ENCODE assay signal across 32 cellular contexts in the genomic region with DNA sequence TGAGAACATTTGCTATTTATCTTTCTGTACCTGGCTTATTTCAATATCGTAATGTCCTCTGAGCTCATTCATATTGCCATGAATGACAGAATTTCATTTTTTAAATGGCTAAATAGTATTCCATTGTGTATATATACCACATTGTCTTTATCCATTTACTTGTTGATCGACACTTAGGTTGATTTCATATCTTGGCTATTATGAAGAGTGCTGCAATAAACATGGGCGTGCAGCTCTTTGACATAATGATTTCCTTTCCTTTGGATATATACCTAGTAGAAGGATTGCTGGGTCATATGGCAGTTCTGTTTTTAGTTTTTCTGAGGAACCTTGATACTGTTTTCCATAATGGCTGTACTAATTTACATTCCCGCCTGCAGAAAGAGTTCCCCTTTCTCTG. TPM values are rescaled to one million over a fixed set of nuclear protein-coding genes. Genes with fewer than 3 reads are reported as not detected.
"Had no signal": no experiment of that assay in that cellular context is flagged by ENCODE, and none has a peak within 500 bp of the region (broad histone marks: within the 10 kb centered on the region; RNA-seq: fewer than 3 reads in every experiment).

No MANE protein-coding gene starts in this region.

- DNase-seq: activated CD4-positive, alpha-beta memory T cell treated with anti-CD3 and anti-CD28 coated beads, Interleukin-2, amount 10 ng/mL, durations not matched to agents 7 days and 5 days; activated CD4-positive, alpha-beta T cell treated with anti-CD3 and anti-CD28 coated beads for 1 hour; activated CD4-positive, alpha-beta T cell treated with anti-CD3 and anti-CD28 coated beads for 4 hours; activated CD4-positive, alpha-beta T cell treated with anti-CD3 and anti-CD28 coated beads, Interleukin-2, amount 10 ng/mL, durations not matched to agents 7 days and 5 days; activated CD4-positive, alpha-beta T cell treated with anti-CD3 and anti-CD28 coated beads, Interleukin-2, amount 50 U/mL, for 4 hours; activated CD8-positive, alpha-beta memory T cell treated with anti-CD3 and anti-CD28 coated beads, Interleukin-2, amount 50 U/mL, for 48 hours; activated gamma-delta T cell; activated naive CD4-positive, alpha-beta T cell; activated naive CD4-positive, alpha-beta T cell treated with anti-CD3 and anti-CD28 coated beads, Interleukin-2, amount 10 ng/mL, durations not matched to agents 7 days and 5 days; activated naive CD8-positive, alpha-beta T cell treated with anti-CD3 and anti-CD28 coated beads, Interleukin-2, amount 10 ng/mL, durations not matched to agents 7 days and 5 days; activated T-cell treated with anti-CD3 and anti-CD28 coated beads for 4 hours; activated T-cell treated with anti-CD3 and anti-CD28 coated beads, Interleukin-2, amount 50 U/mL, for 24 hours; activated T-cell treated with anti-CD3 and anti-CD28 coated beads, Interleukin-2, amount 50 U/mL, for 72 hours; central memory CD4-positive, alpha-beta T cell; cerebellar nuclear complex; colonic mucosa; effector CD8-positive, alpha-beta T cell; esophagus squamous epithelium; foreskin melanocyte; T-helper 2 cell had no signal

- H3K4me1 ChIP-seq: ascending aorta, breast epithelium, colonic mucosa, esophagus squamous epithelium, gastroesophageal sphincter had no signal

- H3K27me3 ChIP-seq: ascending aorta, breast epithelium, cardiac muscle cell, colonic mucosa, esophagus squamous epithelium, gastroesophageal sphincter had no signal

- H3K27ac ChIP-seq: ascending aorta, breast epithelium, cardiac muscle cell, colonic mucosa, epithelial cell of prostate, esophagus squamous epithelium, gastroesophageal sphincter had no signal

- H3K36me3 ChIP-seq: ascending aorta, breast epithelium, cardiac muscle cell, colonic mucosa, esophagus squamous epithelium, gastroesophageal sphincter had no signal

- H3K9me3 ChIP-seq: ascending aorta, breast epithelium, colonic mucosa, esophagus squamous epithelium had no signal

- ATAC-seq: activated naive CD4-positive, alpha-beta T cell treated with anti-CD3 and anti-CD28 coated beads, Interleukin-2, amount 50 U/mL, for 72 hours; activated T-cell treated with anti-CD3 and anti-CD28 coated beads, Interleukin-2, amount 50 U/mL, for 72 hours; gastroesophageal sphincter; WTC11 had no signal

- H3K4me3 ChIP-seq: ascending aorta, breast epithelium, cardiac muscle cell, colonic mucosa, esophagus squamous epithelium, gastroesophageal sphincter had no signal

RNA-seq across cellular contexts. Expression of a gene that starts 30.2 kb away (rescaled TPM):
- total RNA-seq: ascending aorta, fibroblast of lung had no signal

RNA-seq across cellular contexts. Expression of a gene that starts 44.6 kb away (rescaled TPM):
- total RNA-seq: activated naive CD4-positive, alpha-beta T cell treated with anti-CD3 and anti-CD28 coated beads, Interleukin-2, amount 50 U/mL, for 72 hours; activated T-cell treated with anti-CD3 and anti-CD28 coated beads, Interleukin-2, amount 50 U/mL, for 72 hours; ascending aorta; breast epithelium; cardiac muscle cell; colonic mucosa; dermis microvascular lymphatic vessel endothelial cell; endothelial cell of umbilical vein; esophagus squamous epithelium; fibroblast of lung; gastroesophageal sphincter; glomerular endothelial cell had no signal
- polyA plus RNA-seq: cardiac muscle cell, endothelial cell of umbilical vein, esophagus, fibroblast of lung had no signal
